In genomic region chr12:85367886-85368385, GRCh38 we compare ENCODE assay signal across 14 cellular contexts.
DNase-seq lines count a peak whose midpoint lies in the region; ATAC-seq lines count a peak whose summit lies in the region.
"Had no signal": no experiment of that assay in that cellular context is flagged by ENCODE, and none has a peak within 500 bp of the region (broad histone marks: within the 10 kb centered on the region; RNA-seq: fewer than 3 reads in every experiment).

No MANE protein-coding gene starts in this region.

- H3K27me3 Mint-ChIP-seq in activated CD4-positive, alpha-beta T cell treated with anti-CD3 and anti-CD28 coated beads for 36 hours: no peaks in the 10 kb centered on the region
- H3K27me3 Mint-ChIP-seq: CD4-positive, alpha-beta memory T cell had no signal

- H3K27ac ChIP-seq in substantia nigra (ENCODE audit: low read depth, low read length, poor library complexity, severe bottlenecking): no peak overlapping the region
- H3K27ac ChIP-seq: A549, C4-2B had no signal

- CTCF ChIA-PET in activated CD4-positive, alpha-beta T cell treated with anti-CD3 and anti-CD28 coated beads for 36 hours (lab: Charles Lee): no interaction called here

- POLR2A ChIA-PET in activated CD4-positive, alpha-beta T cell treated with anti-CD3 and anti-CD28 coated beads for 36 hours (lab: Charles Lee): no interaction called here

- no peak overlapping the region for H3K27ac Mint-ChIP-seq in stimulated activated effector memory CD8-positive, alpha-beta T cell treated with anti-CD3 and anti-CD28 coated beads, Interleukin-12 subunit alpha, Interleukin-12 subunit beta, amount 100 ng/mL, for 72 hours
- H3K27ac Mint-ChIP-seq in activated CD4-positive, alpha-beta T cell treated with anti-CD3 and anti-CD28 coated beads for 36 hours: no peak overlapping the region
- H3K27ac Mint-ChIP-seq: CD4-positive, alpha-beta memory T cell had no signal

- ATAC-seq in stimulated activated effector memory CD8-positive, alpha-beta T cell treated with anti-CD3 and anti-CD28 coated beads, Interleukin-12 subunit alpha, Interleukin-12 subunit beta, amount 100 ng/mL, for 72 hours: no peak
- ATAC-seq in activated CD4-positive, alpha-beta T cell treated with anti-CD3 and anti-CD28 coated beads for 36 hours: no peak
- ATAC-seq in HG02852 (IDR thresholded peaks at IDR 0.05; ENCODE audit: unreplicated experiment): no peak
- ATAC-seq: A549 had no signal

- no peaks in the 10 kb centered on the region for H3K36me3 Mint-ChIP-seq in stimulated activated effector memory CD8-positive, alpha-beta T cell treated with anti-CD3 and anti-CD28 coated beads, Interleukin-12 subunit alpha, Interleukin-12 subunit beta, amount 100 ng/mL, for 72 hours
- no peaks in the 10 kb centered on the region for H3K36me3 Mint-ChIP-seq in activated CD4-positive, alpha-beta T cell treated with anti-CD3 and anti-CD28 coated beads for 36 hours (ENCODE audit: low read depth)
- H3K36me3 Mint-ChIP-seq: CD4-positive, alpha-beta memory T cell had no signal

- in situ Hi-C loops in Caki2 (cut with HindIII; ENCODE audit: low pct_unique_long_range_greater_than_20kb, low sequenced_read_pairs) (no loop called here), SK-MEL-5 (cut with HindIII; ENCODE audit: low pct_unique_long_range_greater_than_20kb, low sequenced_read_pairs) (no loop called here)

- intact Hi-C loops in activated CD4-positive, alpha-beta T cell treated with anti-CD3 and anti-CD28 coated beads for 36 hours (cut with DNase I, micrococcal nuclease): no loop called here

- peak; percentile 65 for DNase-seq in Caki2 (ENCODE audit: low read depth)
- DNase-seq in HuH-7 (ENCODE audit: low spot score): peak; percentile 5
- DNase-seq in SK-MEL-5 (ENCODE audit: low read depth, low spot score): peak; percentile 70
- no peak for DNase-seq in stimulated activated effector memory CD8-positive, alpha-beta T cell treated with anti-CD3 and anti-CD28 coated beads, Interleukin-12 subunit alpha, Interleukin-12 subunit beta, amount 100 ng/mL, for 72 hours (ENCODE audit: low spot score in 2 of 2)
- DNase-seq in activated CD4-positive, alpha-beta T cell treated with anti-CD3 and anti-CD28 coated beads for 36 hours: no peak
- DNase-seq in substantia nigra (lab: John Stamatoyannopoulos, UW): no peak
- DNase-seq: BE2C; CD4-positive, alpha-beta memory T cell; COR-L47; DMS53; GF-D8 had no signal

- no peaks in the 10 kb centered on the region for H3K4me1 Mint-ChIP-seq in stimulated activated effector memory CD8-positive, alpha-beta T cell treated with anti-CD3 and anti-CD28 coated beads, Interleukin-12 subunit alpha, Interleukin-12 subunit beta, amount 100 ng/mL, for 72 hours
- H3K4me1 Mint-ChIP-seq in activated CD4-positive, alpha-beta T cell treated with anti-CD3 and anti-CD28 coated beads for 36 hours: no peaks in the 10 kb centered on the region
- H3K4me1 Mint-ChIP-seq: CD4-positive, alpha-beta memory T cell had no signal

- peaks cover 3% of the 10 kb centered on the region for H3K9me3 Mint-ChIP-seq in stimulated activated effector memory CD8-positive, alpha-beta T cell treated with anti-CD3 and anti-CD28 coated beads, Interleukin-12 subunit alpha, Interleukin-12 subunit beta, amount 100 ng/mL, for 72 hours
- H3K9me3 Mint-ChIP-seq in activated CD4-positive, alpha-beta T cell treated with anti-CD3 and anti-CD28 coated beads for 36 hours (ENCODE audit: low read depth): no peaks in the 10 kb centered on the region

- H3K4me3 Mint-ChIP-seq in stimulated activated effector memory CD8-positive, alpha-beta T cell treated with anti-CD3 and anti-CD28 coated beads, Interleukin-12 subunit alpha, Interleukin-12 subunit beta, amount 100 ng/mL, for 72 hours: no peak overlapping the region
- no peak overlapping the region for H3K4me3 Mint-ChIP-seq in activated CD4-positive, alpha-beta T cell treated with anti-CD3 and anti-CD28 coated beads for 36 hours
- H3K4me3 Mint-ChIP-seq: CD4-positive, alpha-beta memory T cell had no signal

Comparison
In these comparisons a context has a peak if more than half of its experiments do, and no peak if none do; other contexts are left out.
1. DNase-seq: peak in Caki2 (single experiment), HuH-7 (single experiment) and SK-MEL-5 (single experiment); none in stimulated activated effector memory CD8-positive, alpha-beta T cell treated with anti-CD3 and anti-CD28 coated beads, Interleukin-12 subunit alpha, Interleukin-12 subunit beta, amount 100 ng/mL, for 72 hours (0 of 2), activated CD4-positive, alpha-beta T cell treated with anti-CD3 and anti-CD28 coated beads for 36 hours (single experiment) and substantia nigra (0 of 49).